16 cellular contexts compared by ENCODE assay signal in genomic region chr20:49103019-49103418, GRCh38. TPM values are rescaled to one million over a fixed set of nuclear protein-coding genes. Genes with fewer than 3 reads are reported as not detected.
DNase-seq lines count a peak whose midpoint lies in the region; ATAC-seq and TF ChIP-seq lines count a peak whose summit lies in the region.
"Had no signal": no experiment of that assay in that cellular context is flagged by ENCODE, and none has a peak within 500 bp of the region (broad histone marks: within the 10 kb centered on the region; RNA-seq: fewer than 3 reads in every experiment).

No MANE protein-coding gene starts in this region.

- no peak for ATAC-seq in stimulated activated naive CD8-positive, alpha-beta T cell treated with anti-CD3 and anti-CD28 coated beads, Interleukin-15, Interleukin-2, amounts not matched to agents 100 U/mL and 50 U/mL, for 24 hours
- peak; percentile 14 for ATAC-seq in left lobe of liver
- no peak for ATAC-seq in stimulated activated naive B cell treated with anti-CD40 and anti-IgM and Interleukin-4, amounts not matched to agents 10 μg/mL and 1 μg/mL and 100 μg/mL, for 72 hours (replicated peaks)
- ATAC-seq in HG03521 (IDR thresholded peaks at IDR 0.05; ENCODE audit: unreplicated experiment), result no peak
- ATAC-seq: PC-3 had no signal

- no peaks in the 10 kb centered on the region for H3K27me3 ChIP-seq in colonic mucosa
- H3K27me3 ChIP-seq: SJSA1 had no signal

- intact Hi-C loops in activated T-helper 2 cell treated with anti-CD3 and anti-CD28 coated beads, Interferon-gamma antibody, Interleukin-2, Interleukin-4, amounts not matched to agents 10 μg/mL and 5 μg/mL and 100 μg/mL, durations not matched to agents 14 hours and 24 hours and 36 hours (cut with micrococcal nuclease), result no loop called here
- intact Hi-C loops in colonic mucosa (cut with DNase I), result no loop called here

- no peak overlapping the region for H3K4me3 ChIP-seq in colonic mucosa
- H3K4me3 ChIP-seq: HAP-1, SJSA1 had no signal

- H3K27ac Mint-ChIP-seq in stimulated activated naive CD8-positive, alpha-beta T cell treated with anti-CD3 and anti-CD28 coated beads, Interleukin-15, Interleukin-2, amounts not matched to agents 100 ng/mL and 50 ng/mL, for 24 hours, result peak overlapping the region; percentile 13
- H3K27ac Mint-ChIP-seq in activated T-helper 2 cell treated with anti-CD3 and anti-CD28 coated beads, Interferon-gamma antibody, Interleukin-2, Interleukin-4, amounts not matched to agents 10 μg/mL and 5 μg/mL and 100 μg/mL, durations not matched to agents 14 hours and 24 hours and 36 hours, result peak overlapping the region; percentile 35
- peak overlapping the region; percentile 25 for H3K27ac Mint-ChIP-seq in stimulated activated naive B cell treated with anti-CD40 and anti-IgM and Interleukin-4, amounts not matched to agents 10 μg/mL and 1 μg/mL and 100 μg/mL, for 72 hours

- peaks cover 67% of the 10 kb centered on the region for H3K36me3 Mint-ChIP-seq in stimulated activated naive CD8-positive, alpha-beta T cell treated with anti-CD3 and anti-CD28 coated beads, Interleukin-15, Interleukin-2, amounts not matched to agents 100 ng/mL and 50 ng/mL, for 24 hours (ENCODE audit: low read depth)
- H3K36me3 Mint-ChIP-seq in activated T-helper 2 cell treated with anti-CD3 and anti-CD28 coated beads, Interferon-gamma antibody, Interleukin-2, Interleukin-4, amounts not matched to agents 10 μg/mL and 5 μg/mL and 100 μg/mL, durations not matched to agents 14 hours and 24 hours and 36 hours (ENCODE audit: low read depth), result peaks cover 62% of the 10 kb centered on the region
- peaks cover 48 to 63% of the 10 kb centered on the region in 2 donors for H3K36me3 Mint-ChIP-seq in stimulated activated naive B cell treated with anti-CD40 and anti-IgM and Interleukin-4, amounts not matched to agents 10 μg/mL and 1 μg/mL and 100 μg/mL, for 72 hours

- no peak for TF ChIP-seq CTCF in colonic mucosa (IDR thresholded peaks at IDR 0.05)

- H3K4me1 ChIP-seq in colonic mucosa, result no peaks in the 10 kb centered on the region
- H3K4me1 ChIP-seq: SJSA1 had no signal

- no peaks in the 10 kb centered on the region for H3K9me3 Mint-ChIP-seq in stimulated activated naive CD8-positive, alpha-beta T cell treated with anti-CD3 and anti-CD28 coated beads, Interleukin-15, Interleukin-2, amounts not matched to agents 100 ng/mL and 50 ng/mL, for 24 hours
- H3K9me3 Mint-ChIP-seq in activated T-helper 2 cell treated with anti-CD3 and anti-CD28 coated beads, Interferon-gamma antibody, Interleukin-2, Interleukin-4, amounts not matched to agents 10 μg/mL and 5 μg/mL and 100 μg/mL, durations not matched to agents 14 hours and 24 hours and 36 hours, result no peaks in the 10 kb centered on the region
- H3K9me3 Mint-ChIP-seq in stimulated activated naive B cell treated with anti-CD40 and anti-IgM and Interleukin-4, amounts not matched to agents 10 μg/mL and 1 μg/mL and 100 μg/mL, for 72 hours, result no peaks in the 10 kb centered on the region
- H3K9me3 Mint-ChIP-seq: CD14-positive monocyte had no signal

- H3K4me3 Mint-ChIP-seq in stimulated activated naive CD8-positive, alpha-beta T cell treated with anti-CD3 and anti-CD28 coated beads, Interleukin-15, Interleukin-2, amounts not matched to agents 100 ng/mL and 50 ng/mL, for 24 hours, result no peak overlapping the region
- no peak overlapping the region for H3K4me3 Mint-ChIP-seq in activated T-helper 2 cell treated with anti-CD3 and anti-CD28 coated beads, Interferon-gamma antibody, Interleukin-2, Interleukin-4, amounts not matched to agents 10 μg/mL and 5 μg/mL and 100 μg/mL, durations not matched to agents 14 hours and 24 hours and 36 hours (ENCODE audit: low read depth)
- no peak overlapping the region for H3K4me3 Mint-ChIP-seq in stimulated activated naive B cell treated with anti-CD40 and anti-IgM and Interleukin-4, amounts not matched to agents 10 μg/mL and 1 μg/mL and 100 μg/mL, for 72 hours
- H3K4me3 Mint-ChIP-seq: CD14-positive monocyte had no signal

- no peak for DNase-seq in stimulated activated naive CD8-positive, alpha-beta T cell treated with anti-CD3 and anti-CD28 coated beads, Interleukin-15, Interleukin-2, amounts not matched to agents 100 U/mL and 50 U/mL, for 24 hours
- no peak for DNase-seq in activated T-helper 2 cell treated with anti-CD3 and anti-CD28 coated beads, Interferon-gamma antibody, Interleukin-2, Interleukin-4, amounts not matched to agents 10 μg/mL and 5 μg/mL and 100 μg/mL, durations not matched to agents 14 hours and 24 hours and 36 hours (ENCODE audit: low spot score)
- DNase-seq in left lobe of liver (ENCODE audit: low spot score) (no peak), colonic mucosa (no peak), DMS53 (lab: John Stamatoyannopoulos, UW) (no peak)
- DNase-seq in stimulated activated naive B cell treated with anti-CD40 and anti-IgM and Interleukin-4, amounts not matched to agents 10 μg/mL and 1 μg/mL and 100 μg/mL, for 72 hours, result no peak
- DNase-seq: NCI-H1417 treated with DMSO at 0.1 percent for 48 hours, NCI-H2029, NCI-H510A, NCI-H774, PC-3 had no signal

- no peak overlapping the region for H3K27ac ChIP-seq in colonic mucosa
- H3K27ac ChIP-seq: SJSA1 had no signal

- peaks cover 16% of the 10 kb centered on the region for H3K4me1 Mint-ChIP-seq in stimulated activated naive CD8-positive, alpha-beta T cell treated with anti-CD3 and anti-CD28 coated beads, Interleukin-15, Interleukin-2, amounts not matched to agents 100 ng/mL and 50 ng/mL, for 24 hours (ENCODE audit: low read depth)
- peaks cover 7% of the 10 kb centered on the region for H3K4me1 Mint-ChIP-seq in activated T-helper 2 cell treated with anti-CD3 and anti-CD28 coated beads, Interferon-gamma antibody, Interleukin-2, Interleukin-4, amounts not matched to agents 10 μg/mL and 5 μg/mL and 100 μg/mL, durations not matched to agents 14 hours and 24 hours and 36 hours (ENCODE audit: low read depth)
- peaks cover 18 to 23% of the 10 kb centered on the region in 2 donors for H3K4me1 Mint-ChIP-seq in stimulated activated naive B cell treated with anti-CD40 and anti-IgM and Interleukin-4, amounts not matched to agents 10 μg/mL and 1 μg/mL and 100 μg/mL, for 72 hours

- no peaks in the 10 kb centered on the region for H3K27me3 Mint-ChIP-seq in stimulated activated naive CD8-positive, alpha-beta T cell treated with anti-CD3 and anti-CD28 coated beads, Interleukin-15, Interleukin-2, amounts not matched to agents 100 ng/mL and 50 ng/mL, for 24 hours
- no peaks in the 10 kb centered on the region for H3K27me3 Mint-ChIP-seq in activated T-helper 2 cell treated with anti-CD3 and anti-CD28 coated beads, Interferon-gamma antibody, Interleukin-2, Interleukin-4, amounts not matched to agents 10 μg/mL and 5 μg/mL and 100 μg/mL, durations not matched to agents 14 hours and 24 hours and 36 hours (ENCODE audit: low read depth)
- no peaks in the 10 kb centered on the region for H3K27me3 Mint-ChIP-seq in stimulated activated naive B cell treated with anti-CD40 and anti-IgM and Interleukin-4, amounts not matched to agents 10 μg/mL and 1 μg/mL and 100 μg/mL, for 72 hours

- no peak overlapping the region for H3K9ac ChIP-seq in colonic mucosa (ENCODE audit: low read depth in 2 of 2, low read length in 2 of 2)

- H3K9me3 ChIP-seq in colonic mucosa, result no peaks in the 10 kb centered on the region
- H3K9me3 ChIP-seq: HAP-1, SJSA1 had no signal

- H3K36me3 ChIP-seq in colonic mucosa, result no peaks in the 10 kb centered on the region

RNA-seq across cellular contexts. Expression of gene CSE1L, which starts 56.9 kb away (rescaled TPM):
- 114 TPM in 2 replicates for total RNA-seq in activated T-helper 2 cell treated with anti-CD3 and anti-CD28 coated beads, Interferon-gamma antibody, Interleukin-2, Interleukin-4, amounts not matched to agents 10 μg/mL and 5 μg/mL and 100 μg/mL, durations not matched to agents 14 hours and 24 hours and 36 hours
- total RNA-seq in left lobe of liver (19.6 TPM), colonic mucosa (10 to 100 TPM; 33.3 to 82.7 TPM)
